In the genomic region with DNA sequence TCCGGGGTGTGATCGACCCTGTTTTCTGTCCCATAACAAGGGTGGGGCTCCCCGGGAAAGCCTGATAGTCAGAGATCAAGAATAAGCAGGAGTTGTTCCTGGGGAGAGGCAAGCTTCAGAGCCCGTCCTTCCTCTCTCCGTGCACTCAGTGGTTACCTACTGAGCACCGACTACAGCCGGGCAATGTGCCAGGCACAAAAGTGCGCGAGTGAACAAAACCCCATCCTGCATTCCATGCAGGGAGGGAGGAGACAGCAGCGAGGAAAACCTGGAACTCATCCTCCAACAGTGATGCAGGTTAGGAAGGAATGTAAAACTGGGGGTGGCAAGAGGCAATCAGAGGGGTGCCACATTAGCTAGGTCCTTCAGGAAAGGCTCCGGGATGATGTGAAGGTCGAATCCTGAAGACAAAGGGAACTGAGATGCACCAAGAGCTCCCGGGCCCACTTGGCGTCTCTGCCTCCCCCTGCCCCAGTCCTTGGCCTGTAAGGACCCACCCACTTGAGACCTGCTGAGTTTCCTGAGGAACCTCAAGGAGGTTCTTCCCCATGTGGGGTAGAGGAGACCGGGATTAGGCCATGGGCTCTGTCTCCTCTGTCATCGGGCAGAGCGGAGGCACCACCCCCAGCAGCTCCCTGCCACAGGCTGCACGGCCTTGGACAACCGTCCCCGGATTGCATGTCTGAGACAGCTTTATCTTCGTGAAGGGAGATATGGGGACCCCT, we compare ENCODE assay signal across 19 cellular contexts.
DNase-seq lines count a peak whose midpoint lies in the region; ATAC-seq, FAIRE-seq and TF ChIP-seq lines count a peak whose summit lies in the region.
"Had no signal": no experiment of that assay in that cellular context is flagged by ENCODE, and none has a peak within 500 bp of the region (broad histone marks: within the 10 kb centered on the region; RNA-seq: fewer than 3 reads in every experiment).

No MANE protein-coding gene starts in this region.

- DNase-seq in SK-N-SH, result peak; percentile 4
- DNase-seq in NCI-H345 treated with DMSO at 0.1 percent for 48 hours (lab: John Stamatoyannopoulos, UW; ENCODE audit: unreplicated experiment), result peak; percentile 63
- peak; percentile 34 for DNase-seq in kidney
- DNase-seq in stimulated activated CD8-positive, alpha-beta memory T cell treated with anti-CD3 and anti-CD28 coated beads, Interleukin-4, amount 100 ng/mL, for 48 hours, result peak; percentile 3
- no peak for DNase-seq in DMS53 (lab: John Stamatoyannopoulos, UW)
- no peak for DNase-seq in nucleus accumbens (lab: John Stamatoyannopoulos, UW)
- DNase-seq: NCI-H524 treated with DMSO at 0.1 percent for 48 hours, occipital lobe, small intestine, trophoblast cell had no signal

- no peak for TF ChIP-seq RAD21 in SK-N-SH (IDR thresholded peaks at IDR 0.05; ENCODE audit: low read length)

- ATAC-seq in SK-N-SH treated with all-trans-retinoic acid at 6 μM for 48 hours (no peak), GM21526 (IDR thresholded peaks at IDR 0.05; ENCODE audit: low FRiP score, unreplicated experiment) (no peak)
- ATAC-seq: A549; gastroesophageal sphincter; stimulated activated effector memory CD8-positive, alpha-beta T cell treated with anti-CD3 and anti-CD28 coated beads, Interleukin-12 subunit alpha, Interleukin-12 subunit beta, amount 100 ng/mL, for 72 hours had no signal

- POLR2A ChIA-PET in SK-N-SH (lab: Yijun Ruan, JAX), result no interaction called here

- H3K4me2 ChIP-seq in SK-N-SH, result no peak overlapping the region
- H3K4me2 ChIP-seq: A549 had no signal

- no peak for TF ChIP-seq CTCF in SK-N-SH (IDR thresholded peaks at IDR 0.05)
- TF ChIP-seq CTCF in kidney (IDR thresholded peaks at IDR 0.05; ENCODE audit: borderline replicate concordance, extremely low read depth, insufficient read depth), result no peak

- H3K27ac ChIP-seq in SK-N-SH (ENCODE audit: low read depth in 2 of 2, low read length in 1 of 2), result no peak overlapping the region
- H3K27ac ChIP-seq in kidney (ENCODE audit: low read depth in 2 of 2, low read length in 2 of 2), result no peak overlapping the region
- H3K27ac ChIP-seq: A549, C4-2B, epithelial cell of prostate had no signal

- H3K4me3 ChIP-seq in SK-N-SH (ENCODE audit: low read depth in 2 of 2, low read length in 1 of 2) (no peak overlapping the region), kidney (ENCODE audit: low read length in 2 of 2) (no peak overlapping the region)
- H3K4me3 ChIP-seq: A549, gastroesophageal sphincter had no signal

- no peaks in the 10 kb centered on the region for H4K20me1 ChIP-seq in SK-N-SH (ENCODE audit: insufficient read depth)

- H3K27me3 ChIP-seq in SK-N-SH (ENCODE audit: insufficient read depth), result no peaks in the 10 kb centered on the region
- H3K27me3 ChIP-seq: gastroesophageal sphincter had no signal

- FAIRE-seq in kidney (lab: Jason Lieb, UNC), result no peak
- FAIRE-seq: A549, astrocyte, GM19239, small intestine had no signal

- no peaks in the 10 kb centered on the region for H3K79me2 ChIP-seq in SK-N-SH (ENCODE audit: insufficient read depth)

- 58% methylated on average over 18 of the region's 21 CpGs for WGBS in SK-N-SH (ENCODE audit: low lambda C conversion rate)

- CTCF ChIA-PET in SK-N-SH (lab: Yijun Ruan, JAX), result no interaction called here

- H3K9me3 ChIP-seq in SK-N-SH (no peaks in the 10 kb centered on the region), kidney (ENCODE audit: control insufficient read depth in 1 of 2, low read length in 2 of 2) (no peaks in the 10 kb centered on the region)
- H3K9me3 ChIP-seq: A549, gastroesophageal sphincter had no signal

- H3K9ac ChIP-seq in SK-N-SH, result no peak overlapping the region
- H3K9ac ChIP-seq in kidney (ENCODE audit: low read length in 2 of 2), result no peak overlapping the region

- H3K36me3 ChIP-seq in SK-N-SH (replicated peaks in 1 of 2; ENCODE audit: control insufficient read depth in 1 of 2, insufficient read depth in 2 of 2, low read length in 1 of 2), result no peaks in the 10 kb centered on the region
- H3K36me3 ChIP-seq in kidney (ENCODE audit: control insufficient read depth in 1 of 2, insufficient read depth in 2 of 2, low read length in 2 of 2), result no peaks in the 10 kb centered on the region
- H3K36me3 ChIP-seq: gastroesophageal sphincter had no signal

- H2AFZ ChIP-seq in SK-N-SH (ENCODE audit: low read depth), result no peak overlapping the region

- intact Hi-C loops in kidney (cut with DNase I), result no loop called here

- peaks cover 0 to 21% of the 10 kb centered on the region in 2 experiments; a peak in 1 of 4 replicates for H3K4me1 ChIP-seq in SK-N-SH (ENCODE audit: control insufficient read depth in 1 of 2, insufficient read depth in 2 of 2, low read depth in 1 of 2, low read length in 1 of 2)
- H3K4me1 ChIP-seq in kidney (ENCODE audit: control insufficient read depth in 1 of 2, insufficient read depth in 1 of 2, low read depth in 1 of 2, low read length in 2 of 2), result peaks cover 0 to 6% of the 10 kb centered on the region in 2 donors
- H3K4me1 ChIP-seq: A549 had no signal

- H3K9me2 ChIP-seq in SK-N-SH, result no peaks in the 10 kb centered on the region

- H3F3A ChIP-seq in SK-N-SH (replicated peaks; ENCODE audit: insufficient read depth), result no peaks in the 10 kb centered on the region

- TF ChIP-seq EP300 in SK-N-SH (IDR thresholded peaks at IDR 0.05; ENCODE audit: borderline replicate concordance in 1 of 2, low read depth in 1 of 2, low read length in 1 of 2), result no peak

TF ChIP-seq in SK-N-SH, 30 proteins besides CTCF, POLR2A, EP300 and RAD21:
- TF ChIP-seq NFIC (IDR thresholded peaks at IDR 0.05; ENCODE audit: borderline replicate concordance), result no peak
- no peak for TF ChIP-seq SIN3A (IDR thresholded peaks at IDR 0.05; ENCODE audit: borderline replicate concordance, low read depth, low read length)
- TF ChIP-seq, protein P1, sequence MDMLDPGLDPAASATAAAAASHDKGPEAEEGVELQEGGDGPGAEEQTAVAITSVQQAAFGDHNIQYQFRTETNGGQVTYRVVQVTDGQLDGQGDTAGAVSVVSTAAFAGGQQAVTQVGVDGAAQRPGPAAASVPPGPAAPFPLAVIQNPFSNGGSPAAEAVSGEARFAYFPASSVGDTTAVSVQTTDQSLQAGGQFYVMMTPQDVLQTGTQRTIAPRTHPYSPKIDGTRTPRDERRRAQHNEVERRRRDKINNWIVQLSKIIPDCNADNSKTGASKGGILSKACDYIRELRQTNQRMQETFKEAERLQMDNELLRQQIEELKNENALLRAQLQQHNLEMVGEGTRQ (IDR thresholded peaks at IDR 0.05; ENCODE audit: borderline replicate concordance, low read depth, low read length), result no peak
- TF ChIP-seq RFX5 (IDR thresholded peaks at IDR 0.05; ENCODE audit: low read length), result no peak

TF ChIP-seq in SK-N-SH treated with all-trans-retinoic acid at 6 μM for 48 hours, 23 proteins besides CTCF, POLR2A, EP300 and RAD21:
- TF ChIP-seq ZC3H10 (CRISPR knock-in tag; IDR thresholded peaks at IDR 0.05) (no peak), CSDC2 (CRISPR knock-in tag; IDR thresholded peaks at IDR 0.05) (no peak), OSR1 (CRISPR knock-in tag; IDR thresholded peaks at IDR 0.05) (no peak), BACH2 (CRISPR knock-in tag; IDR thresholded peaks at IDR 0.05; ENCODE audit: borderline replicate concordance) (no peak)
- TF ChIP-seq, protein P2, sequence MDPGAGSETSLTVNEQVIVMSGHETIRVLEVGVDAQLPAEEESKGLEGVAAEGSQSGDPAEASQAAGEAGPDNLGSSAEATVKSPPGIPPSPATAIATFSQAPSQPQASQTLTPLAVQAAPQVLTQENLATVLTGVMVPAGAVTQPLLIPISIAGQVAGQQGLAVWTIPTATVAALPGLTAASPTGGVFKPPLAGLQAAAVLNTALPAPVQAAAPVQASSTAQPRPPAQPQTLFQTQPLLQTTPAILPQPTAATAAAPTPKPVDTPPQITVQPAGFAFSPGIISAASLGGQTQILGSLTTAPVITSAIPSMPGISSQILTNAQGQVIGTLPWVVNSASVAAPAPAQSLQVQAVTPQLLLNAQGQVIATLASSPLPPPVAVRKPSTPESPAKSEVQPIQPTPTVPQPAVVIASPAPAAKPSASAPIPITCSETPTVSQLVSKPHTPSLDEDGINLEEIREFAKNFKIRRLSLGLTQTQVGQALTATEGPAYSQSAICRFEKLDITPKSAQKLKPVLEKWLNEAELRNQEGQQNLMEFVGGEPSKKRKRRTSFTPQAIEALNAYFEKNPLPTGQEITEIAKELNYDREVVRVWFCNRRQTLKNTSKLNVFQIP (CRISPR knock-in tag; IDR thresholded peaks at IDR 0.05; ENCODE audit: borderline replicate concordance, low read depth), result no peak

Comparison
In these comparisons a context has a peak if more than half of its experiments do, and no peak if none do; other contexts are left out.
1. DNase-seq: peak in SK-N-SH (single experiment), NCI-H345 treated with DMSO at 0.1 percent for 48 hours (single experiment), kidney (single experiment) and stimulated activated CD8-positive, alpha-beta memory T cell treated with anti-CD3 and anti-CD28 coated beads, Interleukin-4, amount 100 ng/mL, for 48 hours (single experiment); none in DMS53 (single experiment) and nucleus accumbens (0 of 56).